In genomic region chr2:161045726-161046125, GRCh38 we compare ENCODE assay signal across 19 cellular contexts.
"Had no signal": no experiment of that assay in that cellular context is flagged by ENCODE, and none has a peak within 500 bp of the region (broad histone marks: within the 10 kb centered on the region; RNA-seq: fewer than 3 reads in every experiment).

No MANE protein-coding gene starts in this region.

- ATAC-seq: activated CD4-positive, alpha-beta T cell treated with anti-CD3 and anti-CD28 coated beads for 36 hours; activated CD8-positive, alpha-beta memory T cell treated with anti-CD3 and anti-CD28 coated beads, Interleukin-2, amount 10 ng/mL, durations not matched to agents 7 days and 5 days; natural killer cell; T-helper 17 cell had no signal

- H3K27ac Mint-ChIP-seq: activated CD4-positive, alpha-beta memory T cell treated with anti-CD3 and anti-CD28 coated beads for 36 hours; activated CD4-positive, alpha-beta T cell treated with anti-CD3 and anti-CD28 coated beads for 36 hours; activated CD8-positive, alpha-beta memory T cell treated with anti-CD3 and anti-CD28 coated beads, Interleukin-2, amount 10 ng/mL, durations not matched to agents 7 days and 5 days; activated naive CD4-positive, alpha-beta T cell treated with anti-CD3 and anti-CD28 coated beads, Interleukin-2, amount 10 ng/mL, durations not matched to agents 7 days and 5 days; natural killer cell; T-helper 17 cell had no signal

- H3K27ac ChIP-seq: colonic mucosa, esophagus muscularis mucosa, heart left ventricle, left ventricle myocardium inferior, neutrophil, parathyroid adenoma had no signal

- H3K36me3 Mint-ChIP-seq: activated CD4-positive, alpha-beta memory T cell treated with anti-CD3 and anti-CD28 coated beads for 36 hours; activated CD8-positive, alpha-beta memory T cell treated with anti-CD3 and anti-CD28 coated beads, Interleukin-2, amount 10 ng/mL, durations not matched to agents 7 days and 5 days; activated naive CD4-positive, alpha-beta T cell treated with anti-CD3 and anti-CD28 coated beads, Interleukin-2, amount 10 ng/mL, durations not matched to agents 7 days and 5 days; natural killer cell had no signal

- H3K4me1 ChIP-seq: colonic mucosa, heart left ventricle, parathyroid adenoma had no signal

- H3K4me1 Mint-ChIP-seq: activated CD4-positive, alpha-beta T cell treated with anti-CD3 and anti-CD28 coated beads for 36 hours; activated CD8-positive, alpha-beta memory T cell treated with anti-CD3 and anti-CD28 coated beads, Interleukin-2, amount 10 ng/mL, durations not matched to agents 7 days and 5 days; activated naive CD4-positive, alpha-beta T cell treated with anti-CD3 and anti-CD28 coated beads, Interleukin-2, amount 10 ng/mL, durations not matched to agents 7 days and 5 days; natural killer cell had no signal

- H3K4me3 Mint-ChIP-seq: activated CD4-positive, alpha-beta memory T cell treated with anti-CD3 and anti-CD28 coated beads for 36 hours; activated CD4-positive, alpha-beta T cell treated with anti-CD3 and anti-CD28 coated beads for 36 hours; activated CD8-positive, alpha-beta memory T cell treated with anti-CD3 and anti-CD28 coated beads, Interleukin-2, amount 10 ng/mL, durations not matched to agents 7 days and 5 days; activated naive CD4-positive, alpha-beta T cell treated with anti-CD3 and anti-CD28 coated beads, Interleukin-2, amount 10 ng/mL, durations not matched to agents 7 days and 5 days; natural killer cell; T-helper 17 cell had no signal

- H2AFZ ChIP-seq: parathyroid adenoma had no signal

- H3K4me3 ChIP-seq: colonic mucosa, esophagus muscularis mucosa, gastrocnemius medialis, heart left ventricle, left ventricle myocardium inferior, tibial nerve had no signal

- H3K9me3 Mint-ChIP-seq: activated CD4-positive, alpha-beta memory T cell treated with anti-CD3 and anti-CD28 coated beads for 36 hours; activated naive CD4-positive, alpha-beta T cell treated with anti-CD3 and anti-CD28 coated beads, Interleukin-2, amount 10 ng/mL, durations not matched to agents 7 days and 5 days; natural killer cell had no signal

- H3K9me3 ChIP-seq: colonic mucosa, esophagus muscularis mucosa, gastrocnemius medialis, heart left ventricle, left ventricle myocardium inferior, neutrophil, tibial nerve had no signal

- DNase-seq: activated CD4-positive, alpha-beta memory T cell treated with anti-CD3 and anti-CD28 coated beads for 36 hours; activated CD4-positive, alpha-beta T cell treated with anti-CD3 and anti-CD28 coated beads for 36 hours; activated CD8-positive, alpha-beta memory T cell treated with anti-CD3 and anti-CD28 coated beads, Interleukin-2, amount 10 ng/mL, durations not matched to agents 7 days and 5 days; activated naive CD4-positive, alpha-beta T cell treated with anti-CD3 and anti-CD28 coated beads, Interleukin-2, amount 10 ng/mL, durations not matched to agents 7 days and 5 days; activated T-cell treated with anti-CD3 and anti-CD28 coated beads, Interleukin-2, amount 50 U/mL, for 1 hour; colonic mucosa; heart left ventricle; left ventricle myocardium inferior; mesendoderm; natural killer cell; stimulated activated CD4-positive, alpha-beta T cell treated with anti-CD3 and anti-CD28 coated beads, Interleukin-4, amount 100 ng/mL, for 24 hours; stimulated activated naive CD4-positive, alpha-beta T cell; substantia nigra; T-helper 17 cell had no signal

- H3K27me3 ChIP-seq: colonic mucosa, esophagus muscularis mucosa, gastrocnemius medialis, tibial nerve had no signal

- H3K9ac ChIP-seq: parathyroid adenoma had no signal

- H3K36me3 ChIP-seq: colonic mucosa, esophagus muscularis mucosa, gastrocnemius medialis, heart left ventricle, left ventricle myocardium inferior, neutrophil, tibial nerve had no signal

- H3K79me2 ChIP-seq: parathyroid adenoma had no signal
